23 cellular contexts compared by ENCODE assay signal in genomic region chr19:49952906-49953305, GRCh38. TPM values are rescaled to one million over a fixed set of nuclear protein-coding genes. Genes with fewer than 3 reads are reported as not detected.
"Had no signal": no experiment of that assay in that cellular context is flagged by ENCODE, and none has a peak within 500 bp of the region (broad histone marks: within the 10 kb centered on the region; RNA-seq: fewer than 3 reads in every experiment).

No MANE protein-coding gene starts in this region.

- H3K27ac Mint-ChIP-seq: T-helper 17 cell had no signal

- H3K27ac ChIP-seq: coronary artery, foreskin keratinocyte, vagina, VCaP had no signal

- H3K4me1 ChIP-seq: foreskin keratinocyte, vagina had no signal

- H3K36me3 ChIP-seq: sigmoid colon, transverse colon, vagina had no signal

- H3K9me3 ChIP-seq: sigmoid colon, transverse colon, vagina had no signal

- ATAC-seq: foreskin keratinocyte; stimulated activated naive CD8-positive, alpha-beta T cell treated with anti-CD3 and anti-CD28 coated beads, Interleukin-15, Interleukin-2, amounts not matched to agents 100 U/mL and 50 U/mL, for 24 hours; T-helper 17 cell had no signal

- H3K4me3 Mint-ChIP-seq: central memory CD8-positive, alpha-beta T cell; T-helper 17 cell had no signal

- H3K4me3 ChIP-seq: coronary artery, lung, sigmoid colon, transverse colon, vagina had no signal

- H3K9me3 Mint-ChIP-seq: central memory CD8-positive, alpha-beta T cell had no signal

- DNase-seq: activated CD4-positive, alpha-beta T cell treated with anti-CD3 and anti-CD28 coated beads for 1 hour; activated naive CD4-positive, alpha-beta T cell treated with Interleukin-2 at 50 U/mL for 16 hours; anterior cingulate cortex; foreskin keratinocyte; hippocampal formation; islet precursor cell; midbrain; sigmoid colon; stimulated activated CD4-positive, alpha-beta T cell treated with anti-CD3 and anti-CD28 coated beads, Interleukin-12 subunit alpha, Interleukin-12 subunit beta, amount 100 ng/mL, for 4 hours; stimulated activated CD4-positive, alpha-beta T cell treated with anti-CD3 and anti-CD28 coated beads, Interleukin-1b, Interleukin-23, amount 100 ng/mL, for 48 hours; stimulated activated naive CD8-positive, alpha-beta T cell treated with anti-CD3 and anti-CD28 coated beads, Interleukin-15, Interleukin-2, amounts not matched to agents 100 U/mL and 50 U/mL, for 24 hours; T-helper 17 cell; transverse colon had no signal

- H3K4me1 Mint-ChIP-seq: central memory CD8-positive, alpha-beta T cell had no signal

RNA-seq across cellular contexts. Expression of gene SIGLEC11, which starts 8.1 kb away (rescaled TPM):
- total RNA-seq: activated CD8-positive, alpha-beta memory T cell treated with anti-CD3 and anti-CD28 coated beads for 36 hours; epithelial cell of proximal tubule; fibroblast of lung; foreskin keratinocyte; myocyte; renal cortical epithelial cell; T-helper 17 cell had no signal

RNA-seq across cellular contexts. Expression of gene IL4I1, which starts 56.2 kb away (rescaled TPM):
- total RNA-seq: vagina had no signal
